9 cellular contexts compared by ENCODE assay signal in the genomic region with DNA sequence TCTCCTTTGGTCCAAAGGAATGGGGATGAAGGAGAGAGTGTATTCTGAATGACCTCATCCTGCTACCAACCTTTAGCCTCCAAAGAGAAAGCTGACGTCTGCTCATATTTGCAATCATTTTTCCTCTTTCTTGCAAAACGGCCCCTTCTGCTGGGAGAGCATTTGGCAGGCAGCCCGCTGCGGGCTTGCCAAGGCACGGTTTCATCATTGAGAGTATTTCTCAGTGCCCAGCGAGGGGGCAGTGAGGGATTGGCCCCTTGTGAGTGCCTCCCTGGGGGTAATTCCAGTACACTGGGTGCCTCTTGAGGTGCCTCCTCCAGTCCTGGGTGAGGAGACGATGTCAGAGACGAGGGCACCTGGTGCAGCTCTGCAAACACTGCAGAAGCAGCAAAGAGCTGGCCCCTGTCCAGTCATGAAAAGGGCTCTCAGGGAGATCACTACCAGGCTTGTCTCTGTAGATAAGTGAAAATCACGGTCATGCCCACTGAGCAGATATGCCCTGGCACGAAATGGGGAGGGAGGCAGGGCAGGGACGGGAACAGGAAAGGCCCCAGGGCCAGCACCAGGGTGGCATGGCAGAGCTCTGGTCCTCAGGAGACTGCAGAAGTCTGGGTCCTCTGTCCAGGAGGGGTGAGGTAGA. TPM values are rescaled to one million over a fixed set of nuclear protein-coding genes. Genes with fewer than 3 reads are reported as not detected.
DNase-seq lines count a peak whose midpoint lies in the region; ATAC-seq and TF ChIP-seq lines count a peak whose summit lies in the region.
"Had no signal": no experiment of that assay in that cellular context is flagged by ENCODE, and none has a peak within 500 bp of the region (broad histone marks: within the 10 kb centered on the region; RNA-seq: fewer than 3 reads in every experiment).

No MANE protein-coding gene starts in this region.

- H3K9me2 ChIP-seq in GM23248 (ENCODE audit: insufficient read depth): no peaks in the 10 kb centered on the region

- H3K4me2 ChIP-seq in GM23248 (ENCODE audit: unreplicated experiment) (no peak overlapping the region), parathyroid adenoma (ENCODE audit: low read length) (no peak overlapping the region)

- H3K9me3 ChIP-seq in GM23248 (ENCODE audit: low read depth) (no peaks in the 10 kb centered on the region), parathyroid adenoma (ENCODE audit: control insufficient read depth, low read length) (no peaks in the 10 kb centered on the region)

- no peaks in the 10 kb centered on the region for H3F3A ChIP-seq in GM23248 (ENCODE audit: insufficient read depth)

- H3K27ac ChIP-seq in GM23248 (no peak overlapping the region), parathyroid adenoma (peak overlapping the region; percentile 66)

- TF ChIP-seq CTCF in epithelial cell of esophagus (IDR thresholded peaks at IDR 0.05; ENCODE audit: insufficient read depth, low read depth, low read length, missing control alignments) (no peak), parathyroid adenoma (IDR thresholded peaks at IDR 0.05) (no peak)

- H3K4me1 ChIP-seq in GM23248 (ENCODE audit: insufficient read depth) (no peaks in the 10 kb centered on the region), parathyroid adenoma (peaks cover 23% of the 10 kb centered on the region)

- no peak overlapping the region for H3K9ac ChIP-seq in GM23248
- H3K9ac ChIP-seq in parathyroid adenoma: no peak overlapping the region

- in situ Hi-C loops in GM23248 (cut with MboI): no loop called here

- 4 to 5% methylated on average over 11 of the region's 11 CpGs for WGBS in GM23248 (ENCODE audit: low coverage in 1 of 2, low lambda C conversion rate in 2 of 2, missing lambda C conversion rate in 2 of 2), 2 experiments

- DNase-seq in GM23248 (peak; percentile 13), NCI-H345 treated with DMSO at 0.1 percent for 48 hours (lab: John Stamatoyannopoulos, UW; ENCODE audit: unreplicated experiment) (peak; percentile 68), epithelial cell of esophagus (ENCODE audit: low read depth) (peak; percentile 67), SKM-1 (lab: John Stamatoyannopoulos, UW; ENCODE audit: unreplicated experiment) (no peak), germinal center (ENCODE audit: low spot score) (no peak)
- DNase-seq: activated T-cell treated with anti-CD3 and anti-CD28 coated beads for 4 hours had no signal

- H3K27me3 ChIP-seq in GM23248 (replicated peaks; ENCODE audit: insufficient read depth): no peaks in the 10 kb centered on the region
- H3K27me3 ChIP-seq in parathyroid adenoma (ENCODE audit: control insufficient read depth, insufficient read depth, low read length): peaks cover 3% of the 10 kb centered on the region

- H3K79me2 ChIP-seq in GM23248 (ENCODE audit: insufficient read depth): no peaks in the 10 kb centered on the region
- no peaks in the 10 kb centered on the region for H3K79me2 ChIP-seq in parathyroid adenoma

- no peaks in the 10 kb centered on the region for H3K36me3 ChIP-seq in GM23248 (ENCODE audit: low read depth)
- no peaks in the 10 kb centered on the region for H3K36me3 ChIP-seq in parathyroid adenoma (ENCODE audit: control insufficient read depth, insufficient read depth, low read length)

- no peaks in the 10 kb centered on the region for H4K20me1 ChIP-seq in GM23248 (ENCODE audit: insufficient read depth)

- H3K4me3 ChIP-seq in GM23248 (no peak overlapping the region), epithelial cell of esophagus (ENCODE audit: low read length) (no peak overlapping the region), parathyroid adenoma (ENCODE audit: low read depth, low read length) (no peak overlapping the region)

- ATAC-seq in GM18873 (IDR thresholded peaks at IDR 0.05; ENCODE audit: low FRiP score, unreplicated experiment) (no peak), GM21786 (IDR thresholded peaks at IDR 0.05; ENCODE audit: unreplicated experiment) (no peak)

- H2AFZ ChIP-seq in GM23248 (no peak overlapping the region), parathyroid adenoma (peak overlapping the region; percentile 45)

RNA-seq across cellular contexts. Expression of a gene that starts 48.7 kb away (rescaled TPM):
- total RNA-seq in GM23248 (2014; rRNA removed; shearing (Covaris generic)): not detected in 2 replicates
- not detected in 2 replicates for polyA plus RNA-seq in GM23248 (2016; fragmentation: Nextera tagmentation; extraction: Ambion mirVana)

Comparison
In these comparisons a context has a peak if more than half of its experiments do, and no peak if none do; other contexts are left out.
1. DNase-seq: peak in GM23248 (single experiment), NCI-H345 treated with DMSO at 0.1 percent for 48 hours (single experiment) and epithelial cell of esophagus (single experiment); none in SKM-1 (single experiment) and germinal center (single experiment).